ENCODE assay signal across 9 cellular contexts in the genomic region with DNA sequence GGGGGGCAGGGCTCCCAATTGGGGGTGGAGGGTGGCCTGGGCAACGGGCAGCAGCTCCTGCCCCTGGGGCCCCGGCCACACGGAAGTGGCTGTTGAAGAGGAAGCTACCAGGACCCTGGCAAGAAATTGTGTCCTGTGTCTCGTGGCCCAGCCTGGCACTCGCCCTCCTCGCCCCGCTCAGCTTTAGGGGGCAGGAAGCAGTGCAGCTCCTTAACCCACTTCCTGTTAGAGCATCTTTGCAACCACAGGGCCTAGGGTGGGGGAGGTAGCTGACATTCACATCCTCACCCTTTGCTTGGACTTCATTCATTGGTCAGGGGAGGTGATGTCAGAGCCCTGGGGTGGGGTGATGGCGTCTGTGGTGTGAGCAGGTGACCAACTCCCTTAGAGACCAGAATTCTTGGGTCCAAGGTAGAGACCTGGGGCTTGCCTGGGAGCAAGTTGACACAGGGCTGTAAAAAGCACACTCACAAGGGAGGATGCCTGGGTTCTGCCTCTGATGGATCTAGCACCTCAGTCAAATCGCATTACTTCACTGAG. TPM values are rescaled to one million over a fixed set of nuclear protein-coding genes. Genes with fewer than 3 reads are reported as not detected.
DNase-seq lines count a peak whose midpoint lies in the region; ATAC-seq and TF ChIP-seq lines count a peak whose summit lies in the region.
"Had no signal": no experiment of that assay in that cellular context is flagged by ENCODE, and none has a peak within 500 bp of the region (broad histone marks: within the 10 kb centered on the region; RNA-seq: fewer than 3 reads in every experiment).

A gene with protein sequence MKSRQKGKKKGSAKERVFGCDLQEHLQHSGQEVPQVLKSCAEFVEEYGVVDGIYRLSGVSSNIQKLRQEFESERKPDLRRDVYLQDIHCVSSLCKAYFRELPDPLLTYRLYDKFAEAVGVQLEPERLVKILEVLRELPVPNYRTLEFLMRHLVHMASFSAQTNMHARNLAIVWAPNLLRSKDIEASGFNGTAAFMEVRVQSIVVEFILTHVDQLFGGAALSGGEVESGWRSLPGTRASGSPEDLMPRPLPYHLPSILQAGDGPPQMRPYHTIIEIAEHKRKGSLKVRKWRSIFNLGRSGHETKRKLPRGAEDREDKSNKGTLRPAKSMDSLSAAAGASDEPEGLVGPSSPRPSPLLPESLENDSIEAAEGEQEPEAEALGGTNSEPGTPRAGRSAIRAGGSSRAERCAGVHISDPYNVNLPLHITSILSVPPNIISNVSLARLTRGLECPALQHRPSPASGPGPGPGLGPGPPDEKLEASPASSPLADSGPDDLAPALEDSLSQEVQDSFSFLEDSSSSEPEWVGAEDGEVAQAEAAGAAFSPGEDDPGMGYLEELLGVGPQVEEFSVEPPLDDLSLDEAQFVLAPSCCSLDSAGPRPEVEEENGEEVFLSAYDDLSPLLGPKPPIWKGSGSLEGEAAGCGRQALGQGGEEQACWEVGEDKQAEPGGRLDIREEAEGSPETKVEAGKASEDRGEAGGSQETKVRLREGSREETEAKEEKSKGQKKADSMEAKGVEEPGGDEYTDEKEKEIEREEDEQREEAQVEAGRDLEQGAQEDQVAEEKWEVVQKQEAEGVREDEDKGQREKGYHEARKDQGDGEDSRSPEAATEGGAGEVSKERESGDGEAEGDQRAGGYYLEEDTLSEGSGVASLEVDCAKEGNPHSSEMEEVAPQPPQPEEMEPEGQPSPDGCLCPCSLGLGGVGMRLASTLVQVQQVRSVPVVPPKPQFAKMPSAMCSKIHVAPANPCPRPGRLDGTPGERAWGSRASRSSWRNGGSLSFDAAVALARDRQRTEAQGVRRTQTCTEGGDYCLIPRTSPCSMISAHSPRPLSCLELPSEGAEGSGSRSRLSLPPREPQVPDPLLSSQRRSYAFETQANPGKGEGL (minus strand): TSS at position 161 of the 540 bp plus-strand sequence. CDS start 267 bp downstream, outside the sequence.

- H3K4me2 ChIP-seq in MM.1S (ENCODE audit: low read depth, low read length) = peak within 1 kb of the TSS; percentile 90

- H3K79me2 ChIP-seq in MM.1S (ENCODE audit: low read length) = peaks cover 47% of the 10 kb centered on the region

- H3K4me3 Mint-ChIP-seq in CD8-positive, alpha-beta T cell = peak within 1 kb of the TSS; percentile 98

- no peaks in the 10 kb centered on the region for H3K27me3 Mint-ChIP-seq in CD8-positive, alpha-beta T cell (ENCODE audit: low read depth)

- peak; percentile 70 for ATAC-seq in CD8-positive, alpha-beta T cell
- ATAC-seq in GM21528 (IDR thresholded peaks at IDR 0.05; ENCODE audit: low FRiP score, unreplicated experiment) (peak; percentile 78), heart left ventricle (peak; percentile 36 to 79 (median 67))

- 72 to 82% (median 76%) methylated on average over 6 to 9 of the region's 9 CpGs for WGBS in heart left ventricle, 4 donors
- WGBS in ovary, 3 donors = 75 to 87% (median 77%) methylated on average over 9 of the region's 9 CpGs

- H3K27ac ChIP-seq in CD8-positive, alpha-beta T cell (ENCODE audit: low read depth, low read length) = peak within 1 kb of the TSS; percentile 88
- H3K27ac ChIP-seq in MM.1S (ENCODE audit: low read length) = peak within 1 kb of the TSS; percentile 94
- H3K27ac ChIP-seq in heart left ventricle = peak within 1 kb of the TSS in 11 of 12 donors; percentile 13 to 95 (median 55)
- no peak within 1 kb of the TSS for H3K27ac ChIP-seq in ovary

- no peak for TF ChIP-seq EP300 in ovary (IDR thresholded peaks at IDR 0.05)

- peak within 1 kb of the TSS; percentile 85 for H3K4me3 ChIP-seq in CD8-positive, alpha-beta T cell (ENCODE audit: low read depth, low read length)
- H3K4me3 ChIP-seq in MM.1S (ENCODE audit: low read length) = peak within 1 kb of the TSS; percentile 94
- H3K4me3 ChIP-seq in heart left ventricle = peak within 1 kb of the TSS in 10 of 12 donors; percentile 27 to 72 (median 43)
- H3K4me3 ChIP-seq in ovary = no peak within 1 kb of the TSS

- H3K9me3 ChIP-seq in CD8-positive, alpha-beta T cell (ENCODE audit: low read length) = no peaks in the 10 kb centered on the region
- H3K9me3 ChIP-seq in MM.1S (replicated peaks; ENCODE audit: insufficient read depth, low read length) (no peaks in the 10 kb centered on the region), heart left ventricle (no peaks in the 10 kb centered on the region), ovary (no peaks in the 10 kb centered on the region)

- no peaks in the 10 kb centered on the region for H4K20me1 ChIP-seq in MM.1S (ENCODE audit: insufficient read depth, low read length)

- peak within 1 kb of the TSS; percentile 97 for H3K9ac ChIP-seq in MM.1S (ENCODE audit: low read length)

- CTCF ChIA-PET in CD8-positive, alpha-beta T cell (lab: Charles Lee) = interaction anchor here (0.7 to 11.8 kb wide), 16 partner anchors 15 to 119 kb away, joined by 3 to 198 read pairs (median 4); a partner anchor contains a TSS

- peak; percentile 65 to 90 (median 83) for DNase-seq in CD8-positive, alpha-beta T cell
- peak; percentile 99 for DNase-seq in MM.1S
- DNase-seq in activated CD8-positive, alpha-beta memory T cell treated with anti-CD3 and anti-CD28 coated beads, Interleukin-2, amount 50 U/mL, for 1 hour (ENCODE audit: extremely low read depth) = peak; percentile 65
- DNase-seq in heart left ventricle = peak; percentile 65 to 87 (median 75)
- peak; percentile 79 for DNase-seq in stimulated activated CD4-positive, alpha-beta T cell treated with anti-CD3 and anti-CD28 coated beads, Interleukin-2, amount 100 ng/mL, for 24 hours
- DNase-seq in ovary = no peak
- no peak for DNase-seq in COR-L47 (lab: John Stamatoyannopoulos, UW)

- TF ChIP-seq CTCF in CD8-positive, alpha-beta T cell (IDR thresholded peaks at IDR 0.05) = no peak
- TF ChIP-seq CTCF in MM.1S (IDR thresholded peaks at IDR 0.05; ENCODE audit: low read length) = no peak
- TF ChIP-seq CTCF in heart left ventricle (IDR thresholded peaks at IDR 0.05) = no peak
- TF ChIP-seq CTCF in ovary (IDR thresholded peaks at IDR 0.05) = no peak

- H3K36me3 ChIP-seq in CD8-positive, alpha-beta T cell (ENCODE audit: insufficient read depth, low read length) = no peaks in the 10 kb centered on the region
- H3K36me3 ChIP-seq in MM.1S (replicated peaks; ENCODE audit: insufficient read depth, low read length) = no peaks in the 10 kb centered on the region
- peaks cover 0 to 14% (median 0%) of the 10 kb centered on the region in 9 donors for H3K36me3 ChIP-seq in heart left ventricle
- no peaks in the 10 kb centered on the region for H3K36me3 ChIP-seq in ovary

- no peaks in the 10 kb centered on the region for H3K27me3 ChIP-seq in CD8-positive, alpha-beta T cell (ENCODE audit: insufficient read depth, low read length)
- H3K27me3 ChIP-seq in MM.1S (replicated peaks; ENCODE audit: insufficient read depth, low read length) = no peaks in the 10 kb centered on the region
- peaks cover 0 to 8% (median 0%) of the 10 kb centered on the region in 9 donors for H3K27me3 ChIP-seq in heart left ventricle
- H3K27me3 ChIP-seq in ovary = no peaks in the 10 kb centered on the region

- peaks cover 48% of the 10 kb centered on the region for H3K4me1 ChIP-seq in CD8-positive, alpha-beta T cell (ENCODE audit: insufficient read depth, low read length)
- H3K4me1 ChIP-seq in MM.1S (ENCODE audit: low read length) (peaks cover 37% of the 10 kb centered on the region), heart left ventricle (peaks cover 0 to 44% (median 0%) of the 10 kb centered on the region in 12 donors), ovary (ENCODE audit: insufficient read depth) (no peaks in the 10 kb centered on the region)

- no peaks in the 10 kb centered on the region for H3K9me2 ChIP-seq in MM.1S (replicated peaks; ENCODE audit: insufficient read depth, low read length)

- peaks cover 53% of the 10 kb centered on the region for H3K4me1 Mint-ChIP-seq in CD8-positive, alpha-beta T cell (ENCODE audit: low read depth)

- H3K27ac Mint-ChIP-seq in CD8-positive, alpha-beta T cell = peak within 1 kb of the TSS; percentile 94

- peaks cover 31% of the 10 kb centered on the region for H3K36me3 Mint-ChIP-seq in CD8-positive, alpha-beta T cell

- POLR2A ChIA-PET in CD8-positive, alpha-beta T cell (lab: Charles Lee) = interaction anchor here (0.9 to 8.6 kb wide), 18 partner anchors 9 to 156 kb away, joined by 3 to 189 read pairs (median 6); a partner anchor contains a TSS

- no peaks in the 10 kb centered on the region for H3K9me3 Mint-ChIP-seq in CD8-positive, alpha-beta T cell

- intact Hi-C loops in CD8-positive, alpha-beta T cell (cut with DNase I, micrococcal nuclease) = loop anchor here (1.0 to 5.0 kb wide), 7 partner anchors 24 to 88 kb away; a partner anchor contains a TSS
- intact Hi-C loops in heart left ventricle (cut with DNase I) (no loop called here), ovary (cut with DNase I) (no loop called here)

- TF ChIP-seq POLR2A in heart left ventricle (IDR thresholded peaks at IDR 0.05) = no peak
- no peak for TF ChIP-seq POLR2A in ovary (IDR thresholded peaks at IDR 0.05)

- H2AFZ ChIP-seq in MM.1S (ENCODE audit: low read length) = peak within 1 kb of the TSS; percentile 66

- H3F3A ChIP-seq in MM.1S (ENCODE audit: insufficient read depth, low read length) = peaks cover 30% of the 10 kb centered on the region

RNA-seq across cellular contexts. Expression of the gene that starts here (rescaled TPM):
- 10 to 100 TPM; 59.7 to 63.6 TPM for total RNA-seq in CD8-positive, alpha-beta T cell
- total RNA-seq in heart left ventricle (10 to 100 TPM in 2 of 9 donors, 1 to 10 TPM in 7; 1.7 to 32.2 (median 2.1) TPM), ovary (1 to 10 TPM; 1.7 to 6.3 (median 2.8) TPM)
- polyA plus RNA-seq in heart left ventricle (1 to 10 TPM; 1.3 to 3.0 TPM), ovary (1 to 10 TPM; 1.6 to 9.3 TPM)
- total RNA-seq: glomerular endothelial cell had no signal

Comparison
In these comparisons a context has a peak if more than half of its experiments do, and no peak if none do; other contexts are left out.
1. DNase-seq: peak in CD8-positive, alpha-beta T cell (7 of 7), MM.1S (single experiment), activated CD8-positive, alpha-beta memory T cell treated with anti-CD3 and anti-CD28 coated beads, Interleukin-2, amount 50 U/mL, for 1 hour (single experiment), heart left ventricle (5 of 5) and stimulated activated CD4-positive, alpha-beta T cell treated with anti-CD3 and anti-CD28 coated beads, Interleukin-2, amount 100 ng/mL, for 24 hours (2 of 2); none in ovary (0 of 5) and COR-L47 (single experiment).
2. H3K27ac ChIP-seq: peak in CD8-positive, alpha-beta T cell (single experiment), MM.1S (single experiment) and heart left ventricle (11 of 12); none in ovary (0 of 2).
3. intact Hi-C loops: an anchor here in CD8-positive, alpha-beta T cell (1.0 to 5.0 kb wide); none called in heart left ventricle and ovary.
4. Peak in every context shown above with its lines, with median percentiles within 50 percentile points of each other: ATAC-seq.